Comparison of ENCODE assay signal across 1 cellular context in genomic region chr2:24508878-24509277, GRCh38.
TF ChIP-seq lines count a peak whose summit lies in the region.

No MANE protein-coding gene starts in this region.

TF ChIP-seq in H1, 55 proteins besides CTCF, POLR2A, EP300 and RAD21:
- TF ChIP-seq CEBPB (IDR thresholded peaks at IDR 0.05; ENCODE audit: low read depth, low read length) (peak; percentile 90), SUZ12 (IDR thresholded peaks at IDR 0.05; ENCODE audit: low read length) (no peak), FOSL1 (IDR thresholded peaks at IDR 0.05; ENCODE audit: insufficient read depth, low read depth, low read length) (no peak)
